9 cellular contexts compared by ENCODE assay signal in the genomic region with DNA sequence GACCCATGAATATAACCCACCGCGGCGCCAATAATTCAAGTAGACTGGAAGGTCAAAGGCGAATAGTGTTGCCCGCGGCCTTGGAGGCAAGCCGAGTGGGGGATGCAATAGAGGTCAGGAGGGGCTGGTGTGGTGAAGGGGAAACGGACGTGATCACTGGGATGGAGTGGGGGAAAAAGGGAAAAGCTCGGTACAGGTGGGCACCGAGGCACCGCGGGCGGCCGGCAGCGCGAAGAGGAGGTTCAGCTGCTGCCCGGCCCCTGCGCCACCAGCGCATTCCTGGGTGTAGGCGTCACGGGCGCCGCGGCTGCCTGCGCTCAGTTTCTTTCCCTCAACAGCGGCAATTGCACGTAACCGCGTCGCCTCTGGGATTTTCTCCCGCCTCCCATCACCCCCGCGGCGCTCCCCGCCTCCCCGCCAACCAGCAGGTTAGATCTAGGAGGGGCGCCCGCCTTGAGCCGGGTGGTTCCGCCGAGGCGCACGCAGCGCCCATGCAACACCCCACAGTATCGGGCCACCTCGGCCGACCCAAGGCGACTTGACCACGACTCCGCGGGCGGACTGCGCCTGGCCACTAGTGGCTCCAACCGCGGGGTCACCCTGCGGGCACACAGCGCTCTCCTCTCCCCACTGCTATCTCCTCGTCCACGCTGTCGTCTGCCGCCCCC. TPM values are rescaled to one million over a fixed set of nuclear protein-coding genes. Genes with fewer than 3 reads are reported as not detected.
A peak's percentile ranks its signal among the peaks of the same experiment; 100 is the strongest.
DNase-seq lines count a peak whose midpoint lies in the region; ATAC-seq and TF ChIP-seq lines count a peak whose summit lies in the region.
"Had no signal": no experiment of that assay in that cellular context is flagged by ENCODE, and none has a peak within 500 bp of the region (broad histone marks: within the 10 kb centered on the region; RNA-seq: fewer than 3 reads in every experiment).

No MANE protein-coding gene starts in this region.

- WGBS in psoas muscle, 3 donors: 0 to 1% (median 0%) methylated on average over 51 to 62 of the region's 62 CpGs

- DNase-seq in DMS79 (lab: John Stamatoyannopoulos, UW) (peak; percentile 28), NCI-H128 (lab: John Stamatoyannopoulos, UW; ENCODE audit: unreplicated experiment) (peak; percentile 11), amniotic epithelial cell (ENCODE audit: low read depth) (peak; percentile 72), left ventricle myocardium inferior (peak; percentile 81), psoas muscle (peak; percentile 81 to 83), GM19240 (ENCODE audit: insufficient read length, low spot score) (no peak), SKM-1 (lab: John Stamatoyannopoulos, UW; ENCODE audit: unreplicated experiment) (no peak)

- intact Hi-C loops in left ventricle myocardium inferior (cut with micrococcal nuclease): loop anchor here (5.0 kb wide), 2 partner anchors 689 to 889 kb away; no protein-coding TSS in a partner anchor
- intact Hi-C loops in psoas muscle (cut with DNase I): loop anchor here (2.0 to 10.0 kb wide), 4 partner anchors 201 to 889 kb away; no protein-coding TSS in a partner anchor

- H3K27ac ChIP-seq in left ventricle myocardium inferior (replicated peaks): peak overlapping the region; percentile 97
- H3K27ac ChIP-seq in psoas muscle: peak overlapping the region; percentile 83
- H3K27ac ChIP-seq: neutrophil had no signal

- H3K36me3 ChIP-seq in left ventricle myocardium inferior: no peaks in the 10 kb centered on the region
- no peaks in the 10 kb centered on the region for H3K36me3 ChIP-seq in psoas muscle (ENCODE audit: insufficient read depth in 1 of 2, low read depth in 1 of 2)
- H3K36me3 ChIP-seq: neutrophil had no signal

- H3K4me3 ChIP-seq in left ventricle myocardium inferior: peak overlapping the region; percentile 84
- peak overlapping the region; percentile 82 for H3K4me3 ChIP-seq in psoas muscle

- TF ChIP-seq CTCF in left ventricle myocardium inferior (IDR thresholded peaks at IDR 0.05; ENCODE audit: borderline replicate concordance): peak; percentile 27
- peak; percentile 7 for TF ChIP-seq CTCF in psoas muscle (IDR thresholded peaks at IDR 0.05)

- ATAC-seq in psoas muscle (peak; percentile 71 to 80 (median 72)), GM21619 (IDR thresholded peaks at IDR 0.05; ENCODE audit: unreplicated experiment) (no peak)

- no peaks in the 10 kb centered on the region for H3K9me3 ChIP-seq in left ventricle myocardium inferior (replicated peaks)
- no peaks in the 10 kb centered on the region for H3K9me3 ChIP-seq in psoas muscle
- H3K9me3 ChIP-seq: neutrophil had no signal

- H3K27me3 ChIP-seq in left ventricle myocardium inferior (ENCODE audit: low read depth) (no peaks in the 10 kb centered on the region), psoas muscle (ENCODE audit: insufficient read depth in 3 of 3, low read length in 2 of 3) (no peaks in the 10 kb centered on the region)

- H3K4me1 ChIP-seq in left ventricle myocardium inferior: peaks cover 58% of the 10 kb centered on the region
- peaks cover 33% of the 10 kb centered on the region for H3K4me1 ChIP-seq in psoas muscle

RNA-seq across cellular contexts. Expression of gene RND3, which starts 1.5 kb away (rescaled TPM):
- total RNA-seq in left ventricle myocardium inferior: 26.9 TPM
- total RNA-seq in psoas muscle: 10 to 100 TPM in 3 of 4 donors, 1 to 10 TPM in 1; 8.8 to 25.7 (median 16.4) TPM
- polyA plus RNA-seq in psoas muscle: 10 to 100 TPM in 1 of 3 donors, 1 to 10 TPM in 2; 9.7 to 55.3 (median 9.7) TPM

Comparison
In these comparisons a context has a peak if more than half of its experiments do, and no peak if none do; other contexts are left out.
1. DNase-seq: peak in DMS79 (single experiment), NCI-H128 (single experiment), amniotic epithelial cell (single experiment), left ventricle myocardium inferior (single experiment) and psoas muscle (2 of 2); none in GM19240 (single experiment) and SKM-1 (single experiment).